In the genomic region with DNA sequence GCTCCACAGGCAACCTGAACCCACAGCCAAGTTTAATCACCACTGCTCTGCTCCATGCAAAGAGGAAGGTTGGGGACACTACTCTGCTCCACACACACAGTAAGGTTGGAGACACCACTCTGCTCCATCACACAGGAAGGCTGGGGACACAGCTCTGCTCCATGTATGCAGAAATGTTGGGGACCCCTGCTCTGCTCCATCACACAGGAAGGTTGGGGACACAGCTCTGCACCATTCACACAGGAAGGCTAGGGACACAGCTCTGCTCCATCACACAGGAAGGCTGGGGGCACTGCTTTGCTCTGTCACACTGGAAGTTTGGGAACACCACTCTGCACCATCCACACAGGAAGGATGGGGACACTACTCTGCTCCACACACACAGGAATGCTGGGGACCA, we compare ENCODE assay signal across 30 cellular contexts. TPM values are rescaled to one million over a fixed set of nuclear protein-coding genes. Genes with fewer than 3 reads are reported as not detected.
"Had no signal": no experiment of that assay in that cellular context is flagged by ENCODE, and none has a peak within 500 bp of the region (broad histone marks: within the 10 kb centered on the region; RNA-seq: fewer than 3 reads in every experiment).

No MANE protein-coding gene starts in this region.

- H3K4me3 ChIP-seq: stomach, suprapubic skin, testis, thoracic aorta, thyroid gland, tibial artery, tibial nerve, transverse colon, upper lobe of left lung, upper lobe of right lung, uterus, vagina had no signal

- H3K27me3 ChIP-seq: suprapubic skin, testis, thyroid gland, tibial nerve, transverse colon, upper lobe of left lung, upper lobe of right lung, uterus, vagina had no signal

- H3K9me3 ChIP-seq: suprapubic skin, testis, thyroid gland, transverse colon, uterus, vagina had no signal

- H3K4me3 Mint-ChIP-seq: stimulated activated effector memory CD8-positive, alpha-beta T cell treated with anti-CD3 and anti-CD28 coated beads, Interleukin-12 subunit alpha, Interleukin-12 subunit beta, amount 100 ng/mL, for 72 hours; stimulated activated memory B cell treated with anti-CD40 and anti-IgM and Interleukin-4, amounts not matched to agents 10 μg/mL and 1 μg/mL and 100 μg/mL, for 72 hours; stimulated activated naive B cell treated with anti-CD40 and anti-IgM and Interleukin-4, amounts not matched to agents 10 μg/mL and 1 μg/mL and 100 μg/mL, for 72 hours; stimulated activated naive CD8-positive, alpha-beta T cell treated with anti-CD3 and anti-CD28 coated beads, Interleukin-15, amount 100 ng/mL, for 72 hours; stimulated activated naive CD8-positive, alpha-beta T cell treated with anti-CD3 and anti-CD28 coated beads, Interleukin-15, Interleukin-2, amounts not matched to agents 100 ng/mL and 50 ng/mL, for 24 hours; type B pancreatic cell had no signal

- H3K27ac Mint-ChIP-seq: stimulated activated effector memory CD8-positive, alpha-beta T cell treated with anti-CD3 and anti-CD28 coated beads, Interleukin-12 subunit alpha, Interleukin-12 subunit beta, amount 100 ng/mL, for 72 hours; stimulated activated memory B cell treated with anti-CD40 and anti-IgM and Interleukin-4, amounts not matched to agents 10 μg/mL and 1 μg/mL and 100 μg/mL, for 72 hours; stimulated activated naive B cell treated with anti-CD40 and anti-IgM and Interleukin-4, amounts not matched to agents 10 μg/mL and 1 μg/mL and 100 μg/mL, for 72 hours; stimulated activated naive CD8-positive, alpha-beta T cell treated with anti-CD3 and anti-CD28 coated beads, Interleukin-15, amount 100 ng/mL, for 72 hours; stimulated activated naive CD8-positive, alpha-beta T cell treated with anti-CD3 and anti-CD28 coated beads, Interleukin-15, Interleukin-2, amounts not matched to agents 100 ng/mL and 50 ng/mL, for 24 hours; type B pancreatic cell had no signal

- H3K36me3 ChIP-seq: stomach, suprapubic skin, thoracic aorta, thyroid gland, tibial artery, tibial nerve, transverse colon, upper lobe of left lung, upper lobe of right lung, uterus, vagina had no signal

- H3K36me3 Mint-ChIP-seq: stimulated activated effector memory CD8-positive, alpha-beta T cell treated with anti-CD3 and anti-CD28 coated beads, Interleukin-12 subunit alpha, Interleukin-12 subunit beta, amount 100 ng/mL, for 72 hours; type B pancreatic cell had no signal

- H3K4me1 ChIP-seq: stomach, suprapubic skin, thyroid gland, tibial artery, tibial nerve, transverse colon, upper lobe of left lung, upper lobe of right lung, uterus, vagina had no signal

- H3K27ac ChIP-seq: stomach, suprapubic skin, testis, thoracic aorta, thyroid gland, tibial artery, tibial nerve, transverse colon, upper lobe of left lung, upper lobe of right lung, uterus, vagina had no signal

- H3K4me1 Mint-ChIP-seq: stimulated activated effector memory CD8-positive, alpha-beta T cell treated with anti-CD3 and anti-CD28 coated beads, Interleukin-12 subunit alpha, Interleukin-12 subunit beta, amount 100 ng/mL, for 72 hours; stimulated activated memory B cell treated with anti-CD40 and anti-IgM and Interleukin-4, amounts not matched to agents 10 μg/mL and 1 μg/mL and 100 μg/mL, for 72 hours; stimulated activated naive B cell treated with anti-CD40 and anti-IgM and Interleukin-4, amounts not matched to agents 10 μg/mL and 1 μg/mL and 100 μg/mL, for 72 hours; stimulated activated naive CD8-positive, alpha-beta T cell treated with anti-CD3 and anti-CD28 coated beads, Interleukin-15, amount 100 ng/mL, for 72 hours had no signal

- DNase-seq: stimulated activated CD4-positive, alpha-beta T cell treated with anti-CD3 and anti-CD28 coated beads, Interleukin-2, amount 100 ng/mL, for 48 hours; stimulated activated CD4-positive, alpha-beta T cell treated with anti-CD3 and anti-CD28 coated beads, Interleukin-4, amount 100 ng/mL, for 1 hour; stimulated activated CD4-positive, alpha-beta T cell treated with anti-CD3 and anti-CD28 coated beads, Interleukin-4, amount 100 ng/mL, for 24 hours; stimulated activated CD4-positive, alpha-beta T cell treated with anti-CD3 and anti-CD28 coated beads, Interleukin-4, amount 100 ng/mL, for 4 hours; stimulated activated CD8-positive, alpha-beta memory T cell treated with anti-CD3 and anti-CD28 coated beads, Interleukin-4, amount 100 ng/mL, for 48 hours; stimulated activated naive B cell treated with anti-CD40 and anti-IgM and Interleukin-4, amounts not matched to agents 10 μg/mL and 1 μg/mL and 100 μg/mL, for 72 hours; stimulated activated naive CD4-positive, alpha-beta T cell; stimulated activated naive CD4-positive, alpha-beta T cell treated with Interleukin-2 at 50 U/mL for 16 hours; stimulated activated naive CD8-positive, alpha-beta T cell treated with anti-CD3 and anti-CD28 coated beads, Interleukin-15, amount 100 ng/mL, for 72 hours; stimulated activated naive CD8-positive, alpha-beta T cell treated with anti-CD3 and anti-CD28 coated beads, Interleukin-15, Interleukin-2, amounts not matched to agents 100 U/mL and 50 U/mL, for 24 hours; stomach; substantia nigra; testis; thyroid gland; tibial artery; transverse colon; trophoblast cell; upper lobe of left lung; upper lobe of right lung; uterus had no signal

- FAIRE-seq: urothelium cell line had no signal

RNA-seq across cellular contexts. Expression of gene ADARB2, which starts 14.8 kb away (rescaled TPM):
- total RNA-seq: ureter had no signal
